Comparison of ENCODE assay signal across 1 cellular context in genomic region chr11:123381817-123382554, GRCh38.
TF ChIP-seq lines count a peak whose summit lies in the region.

No MANE protein-coding gene starts in this region.

TF ChIP-seq in WTC11, 78 proteins besides CTCF, POLR2A, EP300 and RAD21 (continued from another document):
- TF ChIP-seq ZNF532 (CRISPR knock-in tag; IDR thresholded peaks at IDR 0.05; ENCODE audit: borderline replicate concordance), result no peak
- TF ChIP-seq, protein P1, sequence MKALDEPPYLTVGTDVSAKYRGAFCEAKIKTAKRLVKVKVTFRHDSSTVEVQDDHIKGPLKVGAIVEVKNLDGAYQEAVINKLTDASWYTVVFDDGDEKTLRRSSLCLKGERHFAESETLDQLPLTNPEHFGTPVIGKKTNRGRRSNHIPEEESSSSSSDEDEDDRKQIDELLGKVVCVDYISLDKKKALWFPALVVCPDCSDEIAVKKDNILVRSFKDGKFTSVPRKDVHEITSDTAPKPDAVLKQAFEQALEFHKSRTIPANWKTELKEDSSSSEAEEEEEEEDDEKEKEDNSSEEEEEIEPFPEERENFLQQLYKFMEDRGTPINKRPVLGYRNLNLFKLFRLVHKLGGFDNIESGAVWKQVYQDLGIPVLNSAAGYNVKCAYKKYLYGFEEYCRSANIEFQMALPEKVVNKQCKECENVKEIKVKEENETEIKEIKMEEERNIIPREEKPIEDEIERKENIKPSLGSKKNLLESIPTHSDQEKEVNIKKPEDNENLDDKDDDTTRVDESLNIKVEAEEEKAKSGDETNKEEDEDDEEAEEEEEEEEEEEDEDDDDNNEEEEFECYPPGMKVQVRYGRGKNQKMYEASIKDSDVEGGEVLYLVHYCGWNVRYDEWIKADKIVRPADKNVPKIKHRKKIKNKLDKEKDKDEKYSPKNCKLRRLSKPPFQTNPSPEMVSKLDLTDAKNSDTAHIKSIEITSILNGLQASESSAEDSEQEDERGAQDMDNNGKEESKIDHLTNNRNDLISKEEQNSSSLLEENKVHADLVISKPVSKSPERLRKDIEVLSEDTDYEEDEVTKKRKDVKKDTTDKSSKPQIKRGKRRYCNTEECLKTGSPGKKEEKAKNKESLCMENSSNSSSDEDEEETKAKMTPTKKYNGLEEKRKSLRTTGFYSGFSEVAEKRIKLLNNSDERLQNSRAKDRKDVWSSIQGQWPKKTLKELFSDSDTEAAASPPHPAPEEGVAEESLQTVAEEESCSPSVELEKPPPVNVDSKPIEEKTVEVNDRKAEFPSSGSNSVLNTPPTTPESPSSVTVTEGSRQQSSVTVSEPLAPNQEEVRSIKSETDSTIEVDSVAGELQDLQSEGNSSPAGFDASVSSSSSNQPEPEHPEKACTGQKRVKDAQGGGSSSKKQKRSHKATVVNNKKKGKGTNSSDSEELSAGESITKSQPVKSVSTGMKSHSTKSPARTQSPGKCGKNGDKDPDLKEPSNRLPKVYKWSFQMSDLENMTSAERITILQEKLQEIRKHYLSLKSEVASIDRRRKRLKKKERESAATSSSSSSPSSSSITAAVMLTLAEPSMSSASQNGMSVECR (CRISPR knock-in tag; IDR thresholded peaks at IDR 0.05; ENCODE audit: borderline replicate concordance), result no peak
- TF ChIP-seq, protein P2, sequence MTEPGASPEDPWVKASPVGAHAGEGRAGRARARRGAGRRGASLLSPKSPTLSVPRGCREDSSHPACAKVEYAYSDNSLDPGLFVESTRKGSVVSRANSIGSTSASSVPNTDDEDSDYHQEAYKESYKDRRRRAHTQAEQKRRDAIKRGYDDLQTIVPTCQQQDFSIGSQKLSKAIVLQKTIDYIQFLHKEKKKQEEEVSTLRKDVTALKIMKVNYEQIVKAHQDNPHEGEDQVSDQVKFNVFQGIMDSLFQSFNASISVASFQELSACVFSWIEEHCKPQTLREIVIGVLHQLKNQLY (CRISPR knock-in tag; IDR thresholded peaks at IDR 0.05), result no peak
- no peak for TF ChIP-seq ZNF138 (CRISPR knock-in tag; conservative IDR thresholded peaks at IDR 0.05)
- TF ChIP-seq NR3C1 (CRISPR knock-in tag; conservative IDR thresholded peaks at IDR 0.05; ENCODE audit: low read depth), result no peak
